14 cellular contexts compared by ENCODE assay signal in genomic region chr19:839146-839872, GRCh38. TPM values are rescaled to one million over a fixed set of nuclear protein-coding genes. Genes with fewer than 3 reads are reported as not detected.
DNase-seq lines count a peak whose midpoint lies in the region; ATAC-seq and TF ChIP-seq lines count a peak whose summit lies in the region.
"Had no signal": no experiment of that assay in that cellular context is flagged by ENCODE, and none has a peak within 500 bp of the region (broad histone marks: within the 10 kb centered on the region; RNA-seq: fewer than 3 reads in every experiment).

No MANE protein-coding gene starts in this region.

- H3K4me1 ChIP-seq in A673 (ENCODE audit: insufficient read depth, low read length, poor library complexity, severe bottlenecking) (peaks cover 15% of the 10 kb centered on the region), HEK293 (ENCODE audit: control insufficient read depth, insufficient read depth, low read length) (no peaks in the 10 kb centered on the region; the same call in 1 of the 2 replicates), SJCRH30 (0 out of 2 replicates have a peak, but pooled peaks cover 3% of the 10 kb centered on the region), upper lobe of right lung (peaks cover 9% of the 10 kb centered on the region)

- H3K27ac ChIP-seq in A673 (ENCODE audit: low read depth, low read length, poor library complexity, severe bottlenecking) (peak overlapping the region; percentile 30), HEK293 (ENCODE audit: extremely low read depth, low read depth, low read length) (no peak overlapping the region), SJCRH30 (no peak overlapping the region), upper lobe of right lung (no peak overlapping the region)

- CTCF ChIA-PET in A673 (lab: Charles Lee) = no interaction called here
- CTCF ChIA-PET in HEK293 (lab: Yijun Ruan, JAX) = interaction anchor here (0.7 kb wide), 1 partner anchor 39 kb away, joined by 3 read pairs; no protein-coding TSS in a partner anchor

- no peak for ATAC-seq in HG03045 (IDR thresholded peaks at IDR 0.05; ENCODE audit: unreplicated experiment)
- ATAC-seq in upper lobe of right lung = no peak
- ATAC-seq: HCT116 had no signal

- H3K4me3 ChIP-seq in A673 (ENCODE audit: low read depth, low read length, poor library complexity, severe bottlenecking) (no peak overlapping the region), HEK293 (ENCODE audit: low read depth, low read length) (no peak overlapping the region), SJCRH30 (peak overlapping the region; percentile 39), upper lobe of right lung (no peak overlapping the region)

- H3K36me3 ChIP-seq in A673 (ENCODE audit: insufficient read depth, low read length, poor library complexity, severe bottlenecking) (no peaks in the 10 kb centered on the region), HEK293 (ENCODE audit: control insufficient read depth in 2 of 2, insufficient read depth in 1 of 2, low read length in 2 of 2) (no peaks in the 10 kb centered on the region), SJCRH30 (no peaks in the 10 kb centered on the region), upper lobe of right lung (no peaks in the 10 kb centered on the region)

- H3K27me3 ChIP-seq in A673 (replicated peaks; ENCODE audit: insufficient read depth, low read depth, low read length, poor library complexity) (peaks cover 7% of the 10 kb centered on the region), SJCRH30 (peaks cover 22% of the 10 kb centered on the region), upper lobe of right lung (peaks cover 34% of the 10 kb centered on the region)

- intact Hi-C loops in A673 (cut with micrococcal nuclease; ENCODE audit: unreplicated experiment) (no loop called here), upper lobe of right lung (cut with DNase I) (no loop called here)

- H3K9me3 ChIP-seq in A673 (ENCODE audit: low read depth, low read length, poor library complexity, severe bottlenecking) (no peaks in the 10 kb centered on the region), HEK293 (ENCODE audit: control insufficient read depth, insufficient read depth, low read depth, low read length) (no peaks in the 10 kb centered on the region), SJCRH30 (replicated peaks) (no peaks in the 10 kb centered on the region), upper lobe of right lung (no peaks in the 10 kb centered on the region)

- POLR2A ChIA-PET in A673 (lab: Charles Lee; ENCODE audit: low non-redundant PET) (no interaction called here), HEK293 (lab: Yijun Ruan, JAX) (interaction anchor here (0.6 kb wide), 2 partner anchors 11 to 209 kb away, joined by 4 to 5 read pairs; no protein-coding TSS in a partner anchor)

- no TSS peak for BruUV-seq in A673 (replicated peaks; lab: Mats Ljungman, UMichigan)

- TF ChIP-seq CTCF in A673 (conservative IDR thresholded peaks at IDR 0.05; ENCODE audit: low read depth, low read length) (no peak), HEK293 (tag by site-specific recombination; IDR thresholded peaks at IDR 0.05) (no peak), upper lobe of right lung (IDR thresholded peaks at IDR 0.05) (no peak)

- no peak for DNase-seq in A673 (ENCODE audit: low spot score)
- no peak for DNase-seq in SJCRH30
- no peak for DNase-seq in activated gamma-delta T cell (lab: John Stamatoyannopoulos, UW)
- no peak for DNase-seq in upper lobe of right lung
- DNase-seq: AML-193; CD4-positive, alpha-beta memory T cell; NCI-H1930; NCI-H2171; NCI-H774 had no signal

TF ChIP-seq in HEK293, 187 proteins besides CTCF, POLR2A, EP300 and RAD21:
- TF ChIP-seq, protein P1, sequence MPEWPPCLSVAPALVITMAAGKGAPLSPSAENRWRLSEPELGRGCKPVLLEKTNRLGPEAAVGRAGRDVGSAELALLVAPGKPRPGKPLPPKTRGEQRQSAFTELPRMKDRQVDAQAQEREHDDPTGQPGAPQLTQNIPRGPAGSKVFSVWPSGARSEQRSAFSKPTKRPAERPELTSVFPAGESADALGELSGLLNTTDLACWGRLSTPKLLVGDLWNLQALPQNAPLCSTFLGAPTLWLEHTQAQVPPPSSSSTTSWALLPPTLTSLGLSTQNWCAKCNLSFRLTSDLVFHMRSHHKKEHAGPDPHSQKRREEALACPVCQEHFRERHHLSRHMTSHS (tag by site-specific recombination; IDR thresholded peaks at IDR 0.05) = no peak
- TF ChIP-seq ZNF530 (tag by site-specific recombination; IDR thresholded peaks at IDR 0.05; ENCODE audit: low read depth) = no peak
- no peak for TF ChIP-seq ZNF585B (tag by site-specific recombination; IDR thresholded peaks at IDR 0.05)
- TF ChIP-seq BCL11A (tag by site-specific recombination; IDR thresholded peaks at IDR 0.05; ENCODE audit: low read depth) = no peak
- no peak for TF ChIP-seq ZNF324 (tag by site-specific recombination; IDR thresholded peaks at IDR 0.05)
- peak; percentile 59 for TF ChIP-seq GLIS1 (tag by site-specific recombination; IDR thresholded peaks at IDR 0.05)
- TF ChIP-seq, protein P2, sequence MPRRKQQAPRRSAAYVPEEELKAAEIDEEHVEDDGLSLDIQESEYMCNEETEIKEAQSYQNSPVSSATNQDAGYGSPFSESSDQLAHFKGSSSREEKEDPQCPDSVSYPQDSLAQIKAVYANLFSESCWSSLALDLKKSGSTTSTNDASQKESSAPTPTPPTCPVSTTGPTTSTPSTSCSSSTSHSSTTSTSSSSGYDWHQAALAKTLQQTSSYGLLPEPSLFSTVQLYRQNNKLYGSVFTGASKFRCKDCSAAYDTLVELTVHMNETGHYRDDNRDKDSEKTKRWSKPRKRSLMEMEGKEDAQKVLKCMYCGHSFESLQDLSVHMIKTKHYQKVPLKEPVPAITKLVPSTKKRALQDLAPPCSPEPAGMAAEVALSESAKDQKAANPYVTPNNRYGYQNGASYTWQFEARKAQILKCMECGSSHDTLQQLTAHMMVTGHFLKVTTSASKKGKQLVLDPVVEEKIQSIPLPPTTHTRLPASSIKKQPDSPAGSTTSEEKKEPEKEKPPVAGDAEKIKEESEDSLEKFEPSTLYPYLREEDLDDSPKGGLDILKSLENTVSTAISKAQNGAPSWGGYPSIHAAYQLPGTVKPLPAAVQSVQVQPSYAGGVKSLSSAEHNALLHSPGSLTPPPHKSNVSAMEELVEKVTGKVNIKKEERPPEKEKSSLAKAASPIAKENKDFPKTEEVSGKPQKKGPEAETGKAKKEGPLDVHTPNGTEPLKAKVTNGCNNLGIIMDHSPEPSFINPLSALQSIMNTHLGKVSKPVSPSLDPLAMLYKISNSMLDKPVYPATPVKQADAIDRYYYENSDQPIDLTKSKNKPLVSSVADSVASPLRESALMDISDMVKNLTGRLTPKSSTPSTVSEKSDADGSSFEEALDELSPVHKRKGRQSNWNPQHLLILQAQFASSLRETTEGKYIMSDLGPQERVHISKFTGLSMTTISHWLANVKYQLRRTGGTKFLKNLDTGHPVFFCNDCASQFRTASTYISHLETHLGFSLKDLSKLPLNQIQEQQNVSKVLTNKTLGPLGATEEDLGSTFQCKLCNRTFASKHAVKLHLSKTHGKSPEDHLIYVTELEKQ (tag by site-specific recombination; IDR thresholded peaks at IDR 0.05; ENCODE audit: borderline replicate concordance) = no peak
- 0 out of 2 replicates have a peak, but pooled peaks have one; percentile 11 for TF ChIP-seq ZIC2 (tag by site-specific recombination; IDR thresholded peaks at IDR 0.05)

RNA-seq across cellular contexts. Expression of gene PRTN3, which starts 1.5 kb away (rescaled TPM):
- total RNA-seq in A673 (2021) = not detected in 2 replicates
- total RNA-seq in SJCRH30 (2014; rRNA removed; shearing (Covaris generic)) = not detected in 2 replicates
- not detected for total RNA-seq in upper lobe of right lung
- total RNA-seq: CD4-positive, alpha-beta memory T cell; HT1080 had no signal

RNA-seq across cellular contexts. Expression of gene AZU1, which starts 11.7 kb away (rescaled TPM):
- total RNA-seq in A673 (2021) (not detected in 2 replicates), upper lobe of right lung (0.75 TPM)
- total RNA-seq in SJCRH30 (2014; rRNA removed; shearing (Covaris generic)) = not detected in 2 replicates
- total RNA-seq: CD4-positive, alpha-beta memory T cell; HT1080 had no signal

RNA-seq across cellular contexts. Expression of gene ELANE, which starts 12.8 kb away (rescaled TPM):
- not detected in 2 replicates for total RNA-seq in A673 (2021)
- not detected in 2 replicates for total RNA-seq in SJCRH30 (2014; rRNA removed; shearing (Covaris generic))
- 0.52 TPM for total RNA-seq in upper lobe of right lung
- total RNA-seq: CD4-positive, alpha-beta memory T cell; HT1080; NCI-H460 had no signal

RNA-seq across cellular contexts. Expression of gene PLPPR3, which starts 17.6 kb away (rescaled TPM):
- 13.3 and 20.1 TPM in 2 replicates for total RNA-seq in A673 (2021)
- not detected in 2 replicates for total RNA-seq in SJCRH30 (2014; rRNA removed; shearing (Covaris generic))
- 0.46 TPM for total RNA-seq in upper lobe of right lung
- total RNA-seq: CD4-positive, alpha-beta memory T cell; HT1080 had no signal

RNA-seq across cellular contexts. Expression of gene CFD, which starts 20.2 kb away (rescaled TPM):
- 1.1 and 1.4 TPM in 2 replicates for total RNA-seq in A673 (2021)
- 0.08 and 0.18 TPM in 2 replicates for total RNA-seq in SJCRH30 (2014; rRNA removed; shearing (Covaris generic))
- 153 TPM for total RNA-seq in upper lobe of right lung
- total RNA-seq: HT1080 had no signal
